Comparison of ENCODE assay signal across 7 cellular contexts in genomic region chr1:148151911-148152391, GRCh38. TPM values are rescaled to one million over a fixed set of nuclear protein-coding genes. Genes with fewer than 3 reads are reported as not detected.
DNase-seq lines count a peak whose midpoint lies in the region; ATAC-seq and TF ChIP-seq lines count a peak whose summit lies in the region.
"Not testable (repeated sequence)": the region's sequence is repeated elsewhere in the genome, so short reads cannot be mapped to it uniquely, and the experiment has no call there.

Gene NBPF11, minus strand, starts transcription at chr1:148152281. Its CDS starts 25,278 bp downstream, at chr1:148127003.

- ATAC-seq in GM19023 (IDR thresholded peaks at IDR 0.05; ENCODE audit: unreplicated experiment) = peak; percentile 73
- ATAC-seq in HG03175 (IDR thresholded peaks at IDR 0.05; ENCODE audit: unreplicated experiment) = peak; percentile 80

- not testable (repeated sequence) for H3K4me1 ChIP-seq in skeletal muscle tissue (ENCODE audit: control insufficient read depth in 3 of 3, insufficient read depth in 3 of 3, low read length in 3 of 3)

- intact Hi-C loops in MCF 10A (cut with micrococcal nuclease) = not testable (repeated sequence)

- peak within 1 kb of the TSS; percentile 98 for H3K27ac Mint-ChIP-seq in MCF 10A (ENCODE audit: low read depth, unreplicated experiment)

- H3K27me3 ChIP-seq in skeletal muscle tissue (ENCODE audit: control insufficient read depth in 3 of 3, insufficient read depth in 3 of 3, low read length in 3 of 3) = not testable (repeated sequence)

- not testable (repeated sequence) for BruUV-seq in MCF 10A (replicated peaks; lab: Mats Ljungman, UMichigan)

- POLR2A ChIA-PET in MCF 10A (lab: Yijun Ruan, JAX) = interaction anchor here (0.7 to 1.2 kb wide), 4 partner anchors 111 to 867 kb away, joined by 3 to 11 read pairs (median 4); no protein-coding TSS in a partner anchor

- H3K9me3 Mint-ChIP-seq in MCF 10A (ENCODE audit: unreplicated experiment) = not testable (repeated sequence)

- DNase-seq in NCI-H345 treated with DMSO at 0.1 percent for 48 hours (lab: John Stamatoyannopoulos, UW; ENCODE audit: unreplicated experiment) = peak; percentile 89
- peak; percentile 90 for DNase-seq in MCF 10A (ENCODE audit: unreplicated experiment)
- DNase-seq in inferior parietal cortex (ENCODE audit: extremely low spot score) = peak; percentile 73

- not testable (repeated sequence) for H3K27ac ChIP-seq in skeletal muscle tissue (ENCODE audit: low read depth, low read length)

- CTCF ChIA-PET in MCF 10A (lab: Yijun Ruan, JAX) = interaction anchor here (0.6 kb wide), 1 partner anchor 513 kb away, joined by 4 read pairs; no protein-coding TSS in a partner anchor

- H3K27me3 Mint-ChIP-seq in MCF 10A (ENCODE audit: insufficient read depth, unreplicated experiment) = peaks cover 12% of the 10 kb centered on the region

- H3K4me3 ChIP-seq in WI38 (ENCODE audit: low read depth, low read length) (peak within 1 kb of the TSS; percentile 68), skeletal muscle tissue (ENCODE audit: low read length in 3 of 3) (peak within 1 kb of the TSS; percentile 59 to 75 (median 72))

- not testable (repeated sequence) for H3K9me3 ChIP-seq in skeletal muscle tissue (ENCODE audit: control insufficient read depth in 3 of 3, low read length in 3 of 3)

- peak within 1 kb of the TSS; percentile 57 to 79 (median 67) for H3K9ac ChIP-seq in skeletal muscle tissue (ENCODE audit: low read depth in 1 of 3, low read length in 3 of 3)

- not testable (repeated sequence) for H3K36me3 ChIP-seq in skeletal muscle tissue (ENCODE audit: control insufficient read depth in 3 of 3, insufficient read depth in 3 of 3, low read length in 3 of 3)

- H3K36me3 Mint-ChIP-seq in MCF 10A (ENCODE audit: insufficient read depth, unreplicated experiment) = not testable (repeated sequence)

- not testable (repeated sequence) for TF ChIP-seq CTCF in WI38 (IDR thresholded peaks at IDR 0.05; ENCODE audit: low read depth, low read length); MCF 10A (IDR thresholded peaks at IDR 0.05; ENCODE audit: unreplicated experiment)

- not testable (repeated sequence) for H3K4me1 Mint-ChIP-seq in MCF 10A (ENCODE audit: insufficient read depth, unreplicated experiment)

- H3K4me3 Mint-ChIP-seq in MCF 10A (ENCODE audit: unreplicated experiment) = peak within 1 kb of the TSS; percentile 99

RNA-seq across cellular contexts. Expression of gene NBPF11, which starts in this region (rescaled TPM):
- total RNA-seq in MCF 10A (2022) (15.4 and 15.7 TPM in 2 replicates), skeletal muscle tissue (7.3 TPM)
